8 cellular contexts compared by ENCODE assay signal in the genomic region with DNA sequence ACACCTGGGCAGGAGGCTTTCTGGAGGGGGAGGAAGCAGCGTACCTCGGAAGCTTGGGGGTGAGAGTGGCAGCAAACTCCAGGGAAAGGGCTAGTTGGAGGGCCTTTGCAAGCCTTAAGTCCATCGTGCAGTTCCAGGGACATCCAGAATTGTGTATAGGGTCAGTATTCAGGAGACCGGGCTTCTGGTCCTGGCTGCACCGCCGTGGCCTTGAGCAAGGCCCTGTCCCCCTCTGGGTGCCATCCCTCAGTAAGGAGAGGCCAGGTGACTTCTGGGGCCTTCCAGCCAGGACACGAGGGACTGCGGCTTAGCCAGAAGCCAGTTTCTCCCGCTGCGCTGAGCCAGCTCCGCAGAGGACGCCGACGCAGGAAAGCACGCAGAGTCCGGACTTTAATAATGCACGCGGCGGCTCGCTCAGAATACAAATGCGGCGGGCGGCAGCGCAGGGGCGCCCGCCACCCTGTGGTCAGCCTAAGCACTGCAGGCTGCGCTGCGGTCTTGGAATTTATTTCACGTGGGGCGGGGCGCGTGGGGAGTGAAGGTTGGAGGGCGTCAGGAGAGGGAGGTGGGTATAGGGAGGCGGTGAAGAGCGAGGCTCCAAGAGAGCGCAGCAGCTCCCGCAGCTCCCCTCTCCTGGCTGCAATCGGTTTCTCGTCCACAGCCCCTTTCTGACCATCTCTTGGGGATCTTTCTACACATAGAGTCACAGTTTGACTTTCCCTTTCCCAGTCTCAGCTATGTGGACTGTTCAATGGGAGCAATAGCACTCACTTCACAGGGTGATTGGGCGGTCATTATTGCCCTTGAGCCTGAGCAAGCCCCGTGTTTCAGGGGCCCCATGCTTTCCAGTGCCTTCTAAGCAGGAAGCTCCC.
A peak's percentile ranks its signal among the peaks of the same experiment; 100 is the strongest.
DNase-seq lines count a peak whose midpoint lies in the region; ATAC-seq and TF ChIP-seq lines count a peak whose summit lies in the region.

No MANE protein-coding gene starts in this region.

- peak; percentile 78 to 95 (median 91) for TF ChIP-seq CTCF in adrenal gland (IDR thresholded peaks at IDR 0.05)

- H3K9ac ChIP-seq in ES-I3 (ENCODE audit: low read depth, low read length) = peak overlapping the region; percentile 38

- H3K4me1 ChIP-seq in ES-I3 (ENCODE audit: insufficient read depth, low read length) (no peaks in the 10 kb centered on the region), adrenal gland (replicated peaks in 1 of 2) (peaks cover 0 to 4% of the 10 kb centered on the region in 2 donors)

- peaks cover 6% of the 10 kb centered on the region for H3K27me3 ChIP-seq in adrenal gland

- no peak overlapping the region for H3K4me3 ChIP-seq in adrenal gland

- intact Hi-C loops in adrenal gland (cut with DNase I) (loop anchor here (5.0 kb wide), 1 partner anchor 310 kb away; no protein-coding TSS in a partner anchor), left ventricle myocardium superior (cut with micrococcal nuclease) (loop anchor here (5.0 kb wide), 1 partner anchor 310 kb away; no protein-coding TSS in a partner anchor)

- DNase-seq in LHCN-M2 (ENCODE audit: low read depth) (peak; percentile 34), SKM-1 (lab: John Stamatoyannopoulos, UW; ENCODE audit: unreplicated experiment) (peak; percentile 17), adrenal gland (peak; percentile 40 to 80 (median 64)), left ventricle myocardium superior (peak; percentile 75), retina (peak; percentile 87), NCI-H524 treated with DMSO at 0.1 percent for 48 hours (lab: John Stamatoyannopoulos, UW) (no peak)

- H3K36me3 ChIP-seq in ES-I3 (ENCODE audit: insufficient read depth, low read length) = no peaks in the 10 kb centered on the region
- H3K36me3 ChIP-seq in adrenal gland (replicated peaks in 1 of 2) = no peaks in the 10 kb centered on the region

- no peaks in the 10 kb centered on the region; the same call in 1 of the 2 replicates for H3K9me3 ChIP-seq in ES-I3 (ENCODE audit: control insufficient read depth, insufficient read depth, low read length)
- H3K9me3 ChIP-seq in adrenal gland (replicated peaks in 1 of 3) = no peaks in the 10 kb centered on the region

- WGBS in adrenal gland, 4 donors = 5 to 24% (median 11%) methylated on average over 5 to 41 of the region's 41 CpGs

- ATAC-seq in GM21825 (IDR thresholded peaks at IDR 0.05; ENCODE audit: unreplicated experiment) (peak; percentile 87), left ventricle myocardium superior (peak; percentile 91)

- no peak for TF ChIP-seq POLR2A in adrenal gland (IDR thresholded peaks at IDR 0.05)

- no peak overlapping the region for H3K27ac ChIP-seq in adrenal gland
